1 cellular context compared by ENCODE assay signal in genomic region chr22:48429621-48430020, GRCh38.
TF ChIP-seq lines count a peak whose summit lies in the region.

No MANE protein-coding gene starts in this region.

TF ChIP-seq in HepG2, 621 proteins besides CTCF, POLR2A, EP300 and RAD21 (continued from another document):
- TF ChIP-seq ZNF549 (CRISPR knock-in tag; IDR thresholded peaks at IDR 0.05) (no peak), DPF2 (CRISPR knock-in tag; IDR thresholded peaks at IDR 0.05; ENCODE audit: borderline replicate concordance, low read depth) (no peak), PRPF4 (IDR thresholded peaks at IDR 0.05; ENCODE audit: low read depth, low read length, poor library complexity, severe bottlenecking) (no peak), SRSF9 (IDR thresholded peaks at IDR 0.05; ENCODE audit: borderline replicate concordance, insufficient read depth, low read depth, low read length, poor library complexity, severe bottlenecking) (no peak), CENPBD1 (CRISPR knock-in tag; IDR thresholded peaks at IDR 0.05; ENCODE audit: borderline replicate concordance, low read depth) (no peak), DZIP1 (CRISPR knock-in tag; IDR thresholded peaks at IDR 0.05) (no peak)
